28 cellular contexts compared by ENCODE assay signal in the genomic region with DNA sequence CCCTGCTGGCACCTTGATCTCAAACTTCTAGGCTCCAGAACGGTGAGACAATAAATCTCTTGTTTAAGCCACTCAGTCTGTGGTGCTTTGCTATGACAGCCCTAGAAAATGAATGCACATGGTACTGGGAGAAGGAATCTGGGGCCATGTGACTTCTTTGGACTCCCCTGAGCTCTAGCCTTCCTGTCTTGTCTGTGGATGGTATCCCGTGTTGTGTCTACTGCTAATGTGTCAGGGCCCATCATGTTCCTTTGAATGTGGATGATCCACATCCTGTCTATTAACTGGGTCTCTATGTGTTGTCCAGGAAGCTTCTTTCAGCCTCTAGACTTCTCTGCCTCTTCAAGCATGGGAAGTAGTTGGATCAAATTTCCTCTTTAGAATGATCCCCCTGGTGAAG. TPM values are rescaled to one million over a fixed set of nuclear protein-coding genes. Genes with fewer than 3 reads are reported as not detected.
A peak's percentile ranks its signal among the peaks of the same experiment; 100 is the strongest.
DNase-seq lines count a peak whose midpoint lies in the region; ATAC-seq and TF ChIP-seq lines count a peak whose summit lies in the region.
"Had no signal": no experiment of that assay in that cellular context is flagged by ENCODE, and none has a peak within 500 bp of the region (broad histone marks: within the 10 kb centered on the region; RNA-seq: fewer than 3 reads in every experiment).

No MANE protein-coding gene starts in this region.

- TF ChIP-seq CTCF in DND-41 (IDR thresholded peaks at IDR 0.05; ENCODE audit: borderline replicate concordance, extremely low read depth, low read length, poor library complexity, severe bottlenecking) (no peak), foreskin keratinocyte (conservative IDR thresholded peaks at IDR 0.05) (no peak), WERI-Rb-1 (IDR thresholded peaks at IDR 0.05; ENCODE audit: low read depth, low read length) (no peak)

- H3K4me3 ChIP-seq in DND-41 (ENCODE audit: low read depth in 1 of 2, low read length in 2 of 2), result no peak overlapping the region
- H3K4me3 ChIP-seq in thymus (ENCODE audit: low read length), result no peak overlapping the region
- H3K4me3 ChIP-seq in WERI-Rb-1 (ENCODE audit: low read depth, low read length), result no peak overlapping the region
- H3K4me3 ChIP-seq: ascending aorta, thoracic aorta had no signal

- peaks cover 33% of the 10 kb centered on the region for H3K79me2 ChIP-seq in DND-41 (ENCODE audit: insufficient read depth, low read length)

- H4K20me1 ChIP-seq in DND-41 (ENCODE audit: insufficient read depth, low read length), result no peaks in the 10 kb centered on the region

- H3K4me3 Mint-ChIP-seq in activated naive CD4-positive, alpha-beta T cell treated with anti-CD3 and anti-CD28 coated beads, Interleukin-2, amount 50 U/mL, for 24 hours, result no peak overlapping the region
- H3K4me3 Mint-ChIP-seq in T-cell, result no peak overlapping the region
- H3K4me3 Mint-ChIP-seq: CD14-positive monocyte; dendritic cell treated with granulocyte-macrophage colony-stimulating factor and Interleukin-4, amounts not matched to agents 40 ng/mL and 50 ng/mL, for 4 days; WTC11 had no signal

- H3K27ac Mint-ChIP-seq in activated naive CD4-positive, alpha-beta T cell treated with anti-CD3 and anti-CD28 coated beads, Interleukin-2, amount 50 U/mL, for 24 hours, result peak overlapping the region; percentile 81
- H3K27ac Mint-ChIP-seq in T-cell, result peak overlapping the region; percentile 6 to 50
- H3K27ac Mint-ChIP-seq: WTC11 had no signal

- peak; percentile 0; the same call in 1 of the 3 replicates for ATAC-seq in DND-41 (ENCODE audit: insufficient read depth, low read depth)
- ATAC-seq in T-cell (replicated peaks in 1 of 4), result peak in 3 of 4 experiments; percentile 14 to 23 (median 17)
- ATAC-seq in foreskin keratinocyte, result no peak
- ATAC-seq: sciatic nerve; stimulated activated naive CD8-positive, alpha-beta T cell treated with anti-CD3 and anti-CD28 coated beads, Interleukin-15, Interleukin-2, amounts not matched to agents 100 U/mL and 50 U/mL, for 24 hours; WTC11 had no signal

- H3K4me2 ChIP-seq in DND-41 (ENCODE audit: insufficient read depth, low read length), result no peak overlapping the region
- H3K4me2 ChIP-seq: SK-N-SH had no signal

- H3K36me3 ChIP-seq in DND-41 (ENCODE audit: insufficient read depth, low read length), result peaks cover 28% of the 10 kb centered on the region
- peaks cover 17% of the 10 kb centered on the region for H3K36me3 ChIP-seq in thymus (ENCODE audit: control insufficient read depth, insufficient read depth)
- no peaks in the 10 kb centered on the region for H3K36me3 ChIP-seq in WERI-Rb-1
- H3K36me3 ChIP-seq: ascending aorta, thoracic aorta had no signal

- H3K9me3 Mint-ChIP-seq in activated naive CD4-positive, alpha-beta T cell treated with anti-CD3 and anti-CD28 coated beads, Interleukin-2, amount 50 U/mL, for 24 hours, result peaks cover 6% of the 10 kb centered on the region
- H3K9me3 Mint-ChIP-seq in T-cell, result peaks cover 0 to 8% (median 0%) of the 10 kb centered on the region in 3 donors
- H3K9me3 Mint-ChIP-seq: WTC11 had no signal

- peaks cover 72% of the 10 kb centered on the region for H3K4me1 Mint-ChIP-seq in activated naive CD4-positive, alpha-beta T cell treated with anti-CD3 and anti-CD28 coated beads, Interleukin-2, amount 50 U/mL, for 24 hours
- H3K4me1 Mint-ChIP-seq in T-cell, result peaks cover 63 to 70% (median 68%) of the 10 kb centered on the region in 3 donors
- H3K4me1 Mint-ChIP-seq: WTC11 had no signal

- peak overlapping the region; percentile 69 for H3K9ac ChIP-seq in DND-41 (ENCODE audit: low read depth, low read length)
- H3K9ac ChIP-seq: SK-N-SH had no signal

- H3K4me1 ChIP-seq in DND-41 (ENCODE audit: insufficient read depth, low read length) (peaks cover 100% of the 10 kb centered on the region), thymus (ENCODE audit: control insufficient read depth, insufficient read depth, low read length) (peaks cover 51% of the 10 kb centered on the region), foreskin keratinocyte (peaks cover 18% of the 10 kb centered on the region)
- H3K4me1 ChIP-seq: ascending aorta had no signal

- H2AFZ ChIP-seq in DND-41 (ENCODE audit: low read depth, low read length), result no peak overlapping the region

- H3K9me3 ChIP-seq in DND-41 (ENCODE audit: insufficient read depth, low read length, severe bottlenecking), result no peaks in the 10 kb centered on the region
- no peaks in the 10 kb centered on the region for H3K9me3 ChIP-seq in thymus (ENCODE audit: control insufficient read depth)
- no peaks in the 10 kb centered on the region for H3K9me3 ChIP-seq in WERI-Rb-1 (ENCODE audit: severe bottlenecking)
- H3K9me3 ChIP-seq: ascending aorta, SK-N-SH, thoracic aorta had no signal

- no peak for DNase-seq in activated naive CD4-positive, alpha-beta T cell treated with Interleukin-2 at 50 U/mL for 16 hours
- DNase-seq in DND-41, result peak; percentile 52
- DNase-seq in T-cell, result no peak
- DNase-seq in foreskin keratinocyte, result no peak
- no peak for DNase-seq in WERI-Rb-1
- DNase-seq: activated T-cell treated with anti-CD3 and anti-CD28 coated beads, Interleukin-2, amount 50 U/mL, for 1 hour; Karpas-422; NCI-H2171 treated with DMSO at 0.1 percent for 48 hours; NCI-H526; SK-N-SH; stimulated activated CD4-positive, alpha-beta T cell treated with anti-CD3 and anti-CD28 coated beads, Interleukin-4, amount 100 ng/mL, for 4 hours; stimulated activated naive CD8-positive, alpha-beta T cell treated with anti-CD3 and anti-CD28 coated beads, Interleukin-15, Interleukin-2, amounts not matched to agents 100 U/mL and 50 U/mL, for 24 hours; T1000 had no signal

- no peaks in the 10 kb centered on the region for H3K27me3 Mint-ChIP-seq in activated naive CD4-positive, alpha-beta T cell treated with anti-CD3 and anti-CD28 coated beads, Interleukin-2, amount 50 U/mL, for 24 hours
- H3K27me3 Mint-ChIP-seq in T-cell, result no peaks in the 10 kb centered on the region
- H3K27me3 Mint-ChIP-seq: dendritic cell treated with granulocyte-macrophage colony-stimulating factor and Interleukin-4, amounts not matched to agents 40 ng/mL and 50 ng/mL, for 4 days had no signal

- H3K27ac ChIP-seq in DND-41 (ENCODE audit: low read length) (peak overlapping the region; percentile 96), thymus (ENCODE audit: low read depth) (peak overlapping the region; percentile 1), foreskin keratinocyte (no peak overlapping the region), WERI-Rb-1 (no peak overlapping the region)
- H3K27ac ChIP-seq: ascending aorta, RWPE1, thoracic aorta had no signal

- 79% methylated on average over 2 of the region's 2 CpGs for WGBS in thymus

- H3K27me3 ChIP-seq in DND-41 (ENCODE audit: insufficient read depth, low read length, poor library complexity) (no peaks in the 10 kb centered on the region), thymus (ENCODE audit: control insufficient read depth, insufficient read depth) (no peaks in the 10 kb centered on the region), foreskin keratinocyte (no peaks in the 10 kb centered on the region), WERI-Rb-1 (ENCODE audit: insufficient read depth, low read depth, severe bottlenecking) (peaks cover 78% of the 10 kb centered on the region)
- H3K27me3 ChIP-seq: ascending aorta had no signal

- H3K36me3 Mint-ChIP-seq in activated naive CD4-positive, alpha-beta T cell treated with anti-CD3 and anti-CD28 coated beads, Interleukin-2, amount 50 U/mL, for 24 hours, result peaks cover 31% of the 10 kb centered on the region
- peaks cover 28% of the 10 kb centered on the region for H3K36me3 Mint-ChIP-seq in T-cell
- H3K36me3 Mint-ChIP-seq: CD14-positive monocyte, WTC11 had no signal

- POLR2A ChIA-PET in T-cell (lab: Charles Lee), result interaction anchor here (0.7 to 1.4 kb wide), 5 partner anchors 8 to 274 kb away, joined by 3 to 6 read pairs (median 4); no protein-coding TSS in a partner anchor

- CTCF ChIA-PET in T-cell (lab: Charles Lee), result interaction anchor here (1.1 to 4.4 kb wide), 3 partner anchors 10 to 43 kb away, joined by 3 to 20 read pairs (median 4); no protein-coding TSS in a partner anchor

RNA-seq across cellular contexts. Expression of gene IL7R, which starts 25.1 kb away (rescaled TPM):
- total RNA-seq in T-cell, result 1,000 to 10,000 TPM in 1 of 5 donors, 100 to 1,000 TPM in 4; 691 to 1,106 (median 924) TPM
- 167 TPM for polyA plus RNA-seq in thymus
- total RNA-seq in foreskin keratinocyte, result 4.5 and 6.7 TPM in 2 replicates
- 1.2 and 2.1 TPM in 2 replicates for polyA plus RNA-seq in foreskin keratinocyte
- total RNA-seq: H1, HT-29 had no signal
- polyA plus RNA-seq: H1 had no signal

RNA-seq across cellular contexts. Expression of gene CAPSL, which starts 56.7 kb away (rescaled TPM):
- not detected for total RNA-seq in T-cell
- 2.6 TPM for polyA plus RNA-seq in thymus
- not detected in 2 replicates for total RNA-seq in foreskin keratinocyte
- polyA plus RNA-seq in foreskin keratinocyte, result not detected in 2 replicates
- total RNA-seq: ascending aorta, cardiac septum, H1, HT-29, lower leg skin, mucosa of gallbladder, posterior vena cava, sciatic nerve, thoracic aorta, WTC11 had no signal
- polyA plus RNA-seq: CD14-positive monocyte, H1 had no signal

Comparison
In these comparisons a context has a peak if more than half of its experiments do, and no peak if none do; other contexts are left out.
1. H3K27ac ChIP-seq: peak in DND-41 (single experiment) and thymus (single experiment); none in foreskin keratinocyte (single experiment) and WERI-Rb-1 (single experiment).
2. RNA of gene IL7R, which starts 25.1 kb away (total RNA-seq): 691 to 1,106 TPM in T-cell; 4.5 to 6.7 TPM in foreskin keratinocyte; every median in the first group is over 10 times any median in the second.